Comparison of ENCODE assay signal across 10 cellular contexts in the genomic region with DNA sequence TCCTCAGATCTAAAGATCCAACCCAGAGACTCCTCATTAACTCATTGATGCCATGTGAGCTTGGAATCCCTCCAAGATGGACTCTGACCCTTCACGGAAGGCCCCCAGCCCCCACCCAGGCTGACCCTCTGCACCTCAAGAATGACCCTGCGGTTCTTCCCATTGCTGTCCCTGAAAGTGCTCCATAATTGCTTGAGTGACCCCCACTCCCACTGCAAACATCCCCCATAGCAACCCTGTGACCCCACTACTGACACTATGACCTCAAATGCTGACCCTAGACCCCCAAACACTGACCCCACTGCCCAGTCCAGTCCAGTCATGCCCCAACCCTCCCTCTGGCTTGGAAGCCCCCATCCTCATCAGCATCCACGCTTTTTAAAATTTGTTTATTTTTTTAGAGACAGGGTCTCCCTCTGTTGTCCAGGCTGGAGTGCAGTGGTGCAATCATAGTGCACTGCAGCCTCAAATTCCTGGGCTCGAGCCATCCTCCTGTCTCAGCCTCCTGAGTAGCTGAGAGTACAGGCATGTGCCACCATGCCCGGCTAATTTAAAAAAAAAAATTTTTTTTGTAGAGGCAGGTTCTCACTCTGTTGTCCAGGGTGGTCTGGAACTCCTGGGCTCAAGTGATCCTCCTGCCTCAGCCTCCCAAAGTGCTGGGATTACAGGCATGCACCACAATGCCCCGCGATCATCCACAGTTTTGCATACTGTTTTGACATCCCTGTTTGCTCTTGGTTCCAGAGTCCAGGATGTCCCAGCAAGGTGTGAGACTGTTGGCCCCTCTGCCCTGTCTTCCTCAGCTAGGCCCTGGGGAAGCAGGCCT. TPM values are rescaled to one million over a fixed set of nuclear protein-coding genes. Genes with fewer than 3 reads are reported as not detected.
DNase-seq lines count a peak whose midpoint lies in the region; ATAC-seq, FAIRE-seq and TF ChIP-seq lines count a peak whose summit lies in the region.
"Had no signal": no experiment of that assay in that cellular context is flagged by ENCODE, and none has a peak within 500 bp of the region (broad histone marks: within the 10 kb centered on the region; RNA-seq: fewer than 3 reads in every experiment).

No MANE protein-coding gene starts in this region.

- WGBS in HepG2 (ENCODE audit: low lambda C conversion rate), result 37% methylated on average over 7 of the region's 7 CpGs

- in situ Hi-C loops in HepG2 (cut with HindIII; ENCODE audit: extremely low pct_ligation_motif_present, low pct_unique_long_range_greater_than_20kb), result no loop called here

- H3K27ac ChIP-seq in HepG2 (ENCODE audit: extremely low read length, insufficient read depth, low read length) (peak overlapping the region; percentile 70), substantia nigra (ENCODE audit: low read depth, low read length, poor library complexity, severe bottlenecking) (peak overlapping the region; percentile 83)

- peak overlapping the region; percentile 2 for H3K27ac Mint-ChIP-seq in T-helper 2 cell treated with Interferon-gamma antibody and Interleukin-4, amounts not matched to agents 5 μg/mL and 100 μg/mL, for 36 hours
- peak overlapping the region; percentile 36 for H3K27ac Mint-ChIP-seq in activated T-helper 17 cell treated with anti-CD3 and anti-CD28 coated beads, Interleukin-2, amount 50 U/mL, for 72 hours

- peaks cover 9% of the 10 kb centered on the region for H3K27me3 Mint-ChIP-seq in T-helper 2 cell treated with Interferon-gamma antibody and Interleukin-4, amounts not matched to agents 5 μg/mL and 100 μg/mL, for 36 hours (ENCODE audit: low read depth)
- peaks cover 5% of the 10 kb centered on the region for H3K27me3 Mint-ChIP-seq in activated T-helper 17 cell treated with anti-CD3 and anti-CD28 coated beads, Interleukin-2, amount 50 U/mL, for 72 hours

- no peak for TF ChIP-seq RAD21 in HepG2 (CRISPR knock-in tag; IDR thresholded peaks at IDR 0.05)

- no peaks in the 10 kb centered on the region for H3K9me3 Mint-ChIP-seq in T-helper 2 cell treated with Interferon-gamma antibody and Interleukin-4, amounts not matched to agents 5 μg/mL and 100 μg/mL, for 36 hours
- no peaks in the 10 kb centered on the region for H3K9me3 Mint-ChIP-seq in activated T-helper 17 cell treated with anti-CD3 and anti-CD28 coated beads, Interleukin-2, amount 50 U/mL, for 72 hours

- CTCF ChIA-PET in HepG2 (lab: Yijun Ruan, JAX; ENCODE audit: low intra/inter-chr PET ratio, low total read pairs), result no interaction called here

- H3K9ac ChIP-seq in HepG2 (ENCODE audit: insufficient read depth, low read depth, low read length), result peak overlapping the region; percentile 61

- 0 out of 5 replicates have a peak, but pooled peaks cover 0 to 3% of the 10 kb centered on the region in 2 experiments for H3K36me3 ChIP-seq in HepG2 (replicated peaks in 1 of 2; ENCODE audit: control insufficient read depth in 1 of 2, insufficient read depth in 2 of 2, low read length in 2 of 2)

- peak; percentile 68 for FAIRE-seq in HepG2 (lab: Jason Lieb, UNC)
- FAIRE-seq: A204.1, endometrium had no signal

- peaks cover 39% of the 10 kb centered on the region for H3K4me1 Mint-ChIP-seq in T-helper 2 cell treated with Interferon-gamma antibody and Interleukin-4, amounts not matched to agents 5 μg/mL and 100 μg/mL, for 36 hours (ENCODE audit: low read depth)
- H3K4me1 Mint-ChIP-seq in activated T-helper 17 cell treated with anti-CD3 and anti-CD28 coated beads, Interleukin-2, amount 50 U/mL, for 72 hours, result peaks cover 23% of the 10 kb centered on the region

- intact Hi-C loops in HepG2 (cut with micrococcal nuclease; ENCODE audit: unreplicated experiment), result no loop called here

- no peaks in the 10 kb centered on the region for H3K79me2 ChIP-seq in HepG2 (ENCODE audit: insufficient read depth, low read length)

- peaks cover 12% of the 10 kb centered on the region for H3K36me3 Mint-ChIP-seq in T-helper 2 cell treated with Interferon-gamma antibody and Interleukin-4, amounts not matched to agents 5 μg/mL and 100 μg/mL, for 36 hours (ENCODE audit: low read depth)
- H3K36me3 Mint-ChIP-seq in activated T-helper 17 cell treated with anti-CD3 and anti-CD28 coated beads, Interleukin-2, amount 50 U/mL, for 72 hours (ENCODE audit: low read depth), result peaks cover 20% of the 10 kb centered on the region

- no peak for TF ChIP-seq CTCF in HepG2 (CRISPR knock-in tag; IDR thresholded peaks at IDR 0.05)

- BruUV-seq in HepG2 (replicated peaks; lab: Mats Ljungman, UMichigan), result no TSS peak

- TF ChIP-seq EP300 in HepG2 (IDR thresholded peaks at IDR 0.05; ENCODE audit: low read depth in 2 of 2, low read length in 2 of 2), result no peak
- no peak for TF ChIP-seq EP300 in HepG2 (CRISPR knock-in tag; IDR thresholded peaks at IDR 0.05; ENCODE audit: borderline replicate concordance)

- H3K4me2 ChIP-seq in HepG2 (ENCODE audit: low read depth, low read length), result peak overlapping the region; percentile 91

- H3K4me3 ChIP-seq in HepG2 (replicated peaks in 1 of 3; ENCODE audit: insufficient read depth in 1 of 3, low read depth in 2 of 3, low read length in 3 of 3), result peak overlapping the region; percentile 24 to 72 (median 53); a peak in 5 of 6 replicates

- POLR2A ChIA-PET in HepG2 (lab: Yijun Ruan, JAX), result interaction anchor here (0.6 to 1.6 kb wide), 3 partner anchors 9 to 61 kb away, joined by 3 to 4 read pairs (median 4); no protein-coding TSS in a partner anchor

- H3K27me3 ChIP-seq in HepG2 (ENCODE audit: control insufficient read depth in 1 of 2, insufficient read depth in 2 of 2, low read length in 2 of 2), result no peaks in the 10 kb centered on the region

- H2AFZ ChIP-seq in HepG2 (ENCODE audit: low read length), result no peak overlapping the region

- TF ChIP-seq POLR2A in HepG2 (IDR thresholded peaks at IDR 0.05; ENCODE audit: insufficient read depth in 1 of 2, low read depth in 2 of 2, low read length in 2 of 2), result no peak

- H3K9me3 ChIP-seq in HepG2 (ENCODE audit: low read length), result no peaks in the 10 kb centered on the region

- peaks cover 23% of the 10 kb centered on the region for H3K4me1 ChIP-seq in HepG2 (ENCODE audit: insufficient read depth, low read length)

- no peak for ATAC-seq in activated T-helper 17 cell treated with anti-CD3 and anti-CD28 coated beads, Interleukin-2, amount 50 U/mL, for 72 hours (replicated peaks)
- ATAC-seq in HepG2, result peak; percentile 76
- no peak for ATAC-seq in GM19351 (IDR thresholded peaks at IDR 0.05; ENCODE audit: unreplicated experiment)

- peak overlapping the region; percentile 74 for H3K4me3 Mint-ChIP-seq in T-helper 2 cell treated with Interferon-gamma antibody and Interleukin-4, amounts not matched to agents 5 μg/mL and 100 μg/mL, for 36 hours
- peak overlapping the region; percentile 63 for H3K4me3 Mint-ChIP-seq in activated T-helper 17 cell treated with anti-CD3 and anti-CD28 coated beads, Interleukin-2, amount 50 U/mL, for 72 hours

- no peaks in the 10 kb centered on the region; the same call in 1 of the 2 replicates for H4K20me1 ChIP-seq in HepG2 (ENCODE audit: insufficient read depth, low read length)

- no peak for DNase-seq in T-helper 2 cell treated with Interferon-gamma antibody and Interleukin-4, amounts not matched to agents 5 μg/mL and 100 μg/mL, for 36 hours (ENCODE audit: low spot score)
- DNase-seq in T-helper 2 cell, result no peak
- peak; percentile 75 for DNase-seq in HepG2 (ENCODE audit: low spot score)
- DNase-seq in substantia nigra (lab: John Stamatoyannopoulos, UW), result no peak
- DNase-seq in amygdala (lab: John Stamatoyannopoulos, UW), result no peak
- DNase-seq in ureter (ENCODE audit: low spot score), result no peak

RNA-seq across cellular contexts. Expression of gene LYL1, which starts 0.9 kb away (rescaled TPM):
- 1 to 10 TPM; 1.1 to 1.6 TPM for total RNA-seq in activated T-helper 17 cell treated with anti-CD3 and anti-CD28 coated beads, Interleukin-2, amount 50 U/mL, for 72 hours
- total RNA-seq in HepG2 (2016; rRNA removed; fragmentation: Illumina TruSeq; extraction: Trizol), result 0.69 and 0.75 TPM in 2 replicates
- total RNA-seq in HepG2 (2016; cell fraction: cytosol; rRNA removed; fragmentation: Illumina TruSeq; extraction: Trizol; ENCODE audit: low read depth), result 0.79 and 0.91 TPM in 2 replicates
- total RNA-seq in HepG2 (2016; cell fraction: insoluble cytoplasmic fraction; rRNA removed; fragmentation: Illumina TruSeq; extraction: Trizol), result 0.40 and 0.97 TPM in 2 replicates
- 0.74 and 0.90 TPM in 2 replicates for total RNA-seq in HepG2 (2016; cell fraction: membrane; rRNA removed; fragmentation: Illumina TruSeq; extraction: Trizol)
- total RNA-seq in HepG2 (2016; cell fraction: nucleus; rRNA removed; fragmentation: Illumina TruSeq; extraction: Trizol), result 0.31 and 0.75 TPM in 2 replicates
- 0.72 and 0.92 TPM in 2 replicates for polyA plus RNA-seq in HepG2 (2011; rRNA removed)
- 0.71 and 1.6 TPM in 2 replicates for polyA plus RNA-seq in HepG2 (2011; cell fraction: cytosol; rRNA removed)
- 2.0 and 2.6 TPM in 2 replicates for polyA plus RNA-seq in HepG2 (2011; cell fraction: nucleus; rRNA removed)
- polyA plus RNA-seq in HepG2 (2012), result 0.31 and 0.32 TPM in 2 replicates
- polyA plus RNA-seq in HepG2 (2016; cell fraction: cytosol; fragmentation: Illumina TruSeq; extraction: Trizol; ENCODE audit: low read depth), result 0.57 and 0.66 TPM in 2 replicates
- polyA plus RNA-seq in HepG2 (2016; cell fraction: insoluble cytoplasmic fraction; fragmentation: Illumina TruSeq; extraction: Trizol; ENCODE audit: low read depth), result 0.51 and 0.59 TPM in 2 replicates
- polyA plus RNA-seq in HepG2 (2016; cell fraction: membrane; fragmentation: Illumina TruSeq; extraction: Trizol; ENCODE audit: low read depth), result 0.76 and 0.86 TPM in 2 replicates
- 0.93 and 1.5 TPM in 2 replicates for polyA plus RNA-seq in HepG2 (2016; cell fraction: nucleus; fragmentation: Illumina TruSeq; extraction: Trizol; ENCODE audit: insufficient read depth, low read depth)
- 0.09 and 1.9 TPM in 2 replicates for polyA minus RNA-seq in HepG2 (2011; rRNA and poly(A)+ RNA removed; ENCODE audit: low replicate concordance)
- polyA minus RNA-seq in HepG2 (2011; cell fraction: cytosol; rRNA and poly(A)+ RNA removed), result 0.49 and 0.70 TPM in 2 replicates
- 0.64 and 1.1 TPM in 2 replicates for polyA minus RNA-seq in HepG2 (2011; cell fraction: nucleus; rRNA and poly(A)+ RNA removed)
- total RNA-seq in ureter, result 3.0 TPM

RNA-seq across cellular contexts. Expression of gene TRMT1, which starts 14.7 kb away (rescaled TPM):
- 10 to 100 TPM; 66.4 to 83.2 TPM for total RNA-seq in activated T-helper 17 cell treated with anti-CD3 and anti-CD28 coated beads, Interleukin-2, amount 50 U/mL, for 72 hours
- total RNA-seq in HepG2 (2016; rRNA removed; fragmentation: Illumina TruSeq; extraction: Trizol) (27.9 and 44.1 TPM in 2 replicates), ureter (54.6 TPM)
- 9.6 and 11.8 TPM in 2 replicates for total RNA-seq in HepG2 (2016; cell fraction: cytosol; rRNA removed; fragmentation: Illumina TruSeq; extraction: Trizol; ENCODE audit: low read depth)
- 23.9 and 45.4 TPM in 2 replicates for total RNA-seq in HepG2 (2016; cell fraction: insoluble cytoplasmic fraction; rRNA removed; fragmentation: Illumina TruSeq; extraction: Trizol)
- total RNA-seq in HepG2 (2016; cell fraction: membrane; rRNA removed; fragmentation: Illumina TruSeq; extraction: Trizol), result 14.3 and 15.5 TPM in 2 replicates
- 55.3 and 60.2 TPM in 2 replicates for total RNA-seq in HepG2 (2016; cell fraction: nucleus; rRNA removed; fragmentation: Illumina TruSeq; extraction: Trizol)
- 35.5 and 42.9 TPM in 2 replicates for polyA plus RNA-seq in HepG2 (2011; rRNA removed)
- 16.0 and 24.0 TPM in 2 replicates for polyA plus RNA-seq in HepG2 (2011; cell fraction: cytosol; rRNA removed)
- 421 and 529 TPM in 2 replicates for polyA plus RNA-seq in HepG2 (2011; cell fraction: nucleus; rRNA removed)
- polyA plus RNA-seq in HepG2 (2012), result 22.9 and 29.0 TPM in 2 replicates
- polyA plus RNA-seq in HepG2 (2016; cell fraction: cytosol; fragmentation: Illumina TruSeq; extraction: Trizol; ENCODE audit: low read depth), result 9.7 and 9.9 TPM in 2 replicates
- 24.6 and 27.1 TPM in 2 replicates for polyA plus RNA-seq in HepG2 (2016; cell fraction: insoluble cytoplasmic fraction; fragmentation: Illumina TruSeq; extraction: Trizol; ENCODE audit: low read depth)
- 10.7 and 11.5 TPM in 2 replicates for polyA plus RNA-seq in HepG2 (2016; cell fraction: membrane; fragmentation: Illumina TruSeq; extraction: Trizol; ENCODE audit: low read depth)
- polyA plus RNA-seq in HepG2 (2016; cell fraction: nucleus; fragmentation: Illumina TruSeq; extraction: Trizol; ENCODE audit: insufficient read depth, low read depth), result 144 and 171 TPM in 2 replicates
- 61.2 and 61.3 TPM in 2 replicates for polyA minus RNA-seq in HepG2 (2011; rRNA and poly(A)+ RNA removed; ENCODE audit: low replicate concordance)
- polyA minus RNA-seq in HepG2 (2011; cell fraction: cytosol; rRNA and poly(A)+ RNA removed), result 12.5 and 24.5 TPM in 2 replicates
- polyA minus RNA-seq in HepG2 (2011; cell fraction: nucleus; rRNA and poly(A)+ RNA removed), result 44.6 and 48.9 TPM in 2 replicates

RNA-seq across cellular contexts. Expression of gene NACC1, which starts 16.3 kb away (rescaled TPM):
- total RNA-seq in activated T-helper 17 cell treated with anti-CD3 and anti-CD28 coated beads, Interleukin-2, amount 50 U/mL, for 72 hours, result 10 to 100 TPM; 70.8 to 80.6 TPM
- total RNA-seq in HepG2 (2016; rRNA removed; fragmentation: Illumina TruSeq; extraction: Trizol) (31.8 and 46.7 TPM in 2 replicates), ureter (57.0 TPM)
- total RNA-seq in HepG2 (2016; cell fraction: cytosol; rRNA removed; fragmentation: Illumina TruSeq; extraction: Trizol; ENCODE audit: low read depth), result 6.8 and 8.2 TPM in 2 replicates
- total RNA-seq in HepG2 (2016; cell fraction: insoluble cytoplasmic fraction; rRNA removed; fragmentation: Illumina TruSeq; extraction: Trizol), result 29.7 and 42.3 TPM in 2 replicates
- total RNA-seq in HepG2 (2016; cell fraction: membrane; rRNA removed; fragmentation: Illumina TruSeq; extraction: Trizol), result 37.1 and 38.6 TPM in 2 replicates
- 21.0 and 21.3 TPM in 2 replicates for total RNA-seq in HepG2 (2016; cell fraction: nucleus; rRNA removed; fragmentation: Illumina TruSeq; extraction: Trizol)
- 42.3 and 55.2 TPM in 2 replicates for polyA plus RNA-seq in HepG2 (2011; rRNA removed)
- polyA plus RNA-seq in HepG2 (2011; cell fraction: cytosol; rRNA removed), result 33.3 and 62.6 TPM in 2 replicates
- 93.5 and 114 TPM in 2 replicates for polyA plus RNA-seq in HepG2 (2011; cell fraction: nucleus; rRNA removed)
- 13.2 and 18.2 TPM in 2 replicates for polyA plus RNA-seq in HepG2 (2012)
- polyA plus RNA-seq in HepG2 (2016; cell fraction: cytosol; fragmentation: Illumina TruSeq; extraction: Trizol; ENCODE audit: low read depth), result 6.3 and 6.7 TPM in 2 replicates
- 35.6 and 46.3 TPM in 2 replicates for polyA plus RNA-seq in HepG2 (2016; cell fraction: insoluble cytoplasmic fraction; fragmentation: Illumina TruSeq; extraction: Trizol; ENCODE audit: low read depth)
- polyA plus RNA-seq in HepG2 (2016; cell fraction: membrane; fragmentation: Illumina TruSeq; extraction: Trizol; ENCODE audit: low read depth), result 28.2 and 28.5 TPM in 2 replicates
- 37.4 and 39.4 TPM in 2 replicates for polyA plus RNA-seq in HepG2 (2016; cell fraction: nucleus; fragmentation: Illumina TruSeq; extraction: Trizol; ENCODE audit: insufficient read depth, low read depth)
- 91.1 and 200 TPM in 2 replicates for polyA minus RNA-seq in HepG2 (2011; rRNA and poly(A)+ RNA removed; ENCODE audit: low replicate concordance)
- polyA minus RNA-seq in HepG2 (2011; cell fraction: cytosol; rRNA and poly(A)+ RNA removed), result 45.0 and 58.7 TPM in 2 replicates
- 12.7 and 13.6 TPM in 2 replicates for polyA minus RNA-seq in HepG2 (2011; cell fraction: nucleus; rRNA and poly(A)+ RNA removed)

RNA-seq across cellular contexts. Expression of gene STX10, which starts 48.4 kb away (rescaled TPM):
- 10 to 100 TPM; 76.4 to 91.3 TPM for total RNA-seq in activated T-helper 17 cell treated with anti-CD3 and anti-CD28 coated beads, Interleukin-2, amount 50 U/mL, for 72 hours
- total RNA-seq in HepG2 (2016; rRNA removed; fragmentation: Illumina TruSeq; extraction: Trizol), result 36.8 and 47.9 TPM in 2 replicates
- 56.0 and 67.5 TPM in 2 replicates for total RNA-seq in HepG2 (2016; cell fraction: cytosol; rRNA removed; fragmentation: Illumina TruSeq; extraction: Trizol; ENCODE audit: low read depth)
- 33.4 and 50.3 TPM in 2 replicates for total RNA-seq in HepG2 (2016; cell fraction: insoluble cytoplasmic fraction; rRNA removed; fragmentation: Illumina TruSeq; extraction: Trizol)
- 78.5 and 90.1 TPM in 2 replicates for total RNA-seq in HepG2 (2016; cell fraction: membrane; rRNA removed; fragmentation: Illumina TruSeq; extraction: Trizol)
- 27.2 and 35.2 TPM in 2 replicates for total RNA-seq in HepG2 (2016; cell fraction: nucleus; rRNA removed; fragmentation: Illumina TruSeq; extraction: Trizol)
- 66.4 and 85.5 TPM in 2 replicates for polyA plus RNA-seq in HepG2 (2011; rRNA removed)
- 58.0 and 78.9 TPM in 2 replicates for polyA plus RNA-seq in HepG2 (2011; cell fraction: cytosol; rRNA removed)
- polyA plus RNA-seq in HepG2 (2011; cell fraction: nucleus; rRNA removed), result 198 and 219 TPM in 2 replicates
- 28.8 and 43.3 TPM in 2 replicates for polyA plus RNA-seq in HepG2 (2012)
- 79.7 and 89.7 TPM in 2 replicates for polyA plus RNA-seq in HepG2 (2016; cell fraction: cytosol; fragmentation: Illumina TruSeq; extraction: Trizol; ENCODE audit: low read depth)
- polyA plus RNA-seq in HepG2 (2016; cell fraction: insoluble cytoplasmic fraction; fragmentation: Illumina TruSeq; extraction: Trizol; ENCODE audit: low read depth), result 39.4 and 44.9 TPM in 2 replicates
- polyA plus RNA-seq in HepG2 (2016; cell fraction: membrane; fragmentation: Illumina TruSeq; extraction: Trizol; ENCODE audit: low read depth), result 85.7 and 88.6 TPM in 2 replicates
- 76.5 and 85.3 TPM in 2 replicates for polyA plus RNA-seq in HepG2 (2016; cell fraction: nucleus; fragmentation: Illumina TruSeq; extraction: Trizol; ENCODE audit: insufficient read depth, low read depth)
- polyA minus RNA-seq in HepG2 (2011; rRNA and poly(A)+ RNA removed; ENCODE audit: low replicate concordance), result 37.6 and 153 TPM in 2 replicates
- polyA minus RNA-seq in HepG2 (2011; cell fraction: cytosol; rRNA and poly(A)+ RNA removed), result 11.9 and 14.2 TPM in 2 replicates
- 10.3 and 12.1 TPM in 2 replicates for polyA minus RNA-seq in HepG2 (2011; cell fraction: nucleus; rRNA and poly(A)+ RNA removed)
- total RNA-seq in ureter, result 37.3 TPM

RNA-seq across cellular contexts. Expression of gene IER2, which starts 48.4 kb away (rescaled TPM):
- 100 to 1,000 TPM in 1 of 2 donors, 10 to 100 TPM in 1; 85.9 to 140 TPM for total RNA-seq in activated T-helper 17 cell treated with anti-CD3 and anti-CD28 coated beads, Interleukin-2, amount 50 U/mL, for 72 hours
- 10.0 and 14.3 TPM in 2 replicates for total RNA-seq in HepG2 (2016; rRNA removed; fragmentation: Illumina TruSeq; extraction: Trizol)
- 5.0 and 5.9 TPM in 2 replicates for total RNA-seq in HepG2 (2016; cell fraction: cytosol; rRNA removed; fragmentation: Illumina TruSeq; extraction: Trizol; ENCODE audit: low read depth)
- total RNA-seq in HepG2 (2016; cell fraction: insoluble cytoplasmic fraction; rRNA removed; fragmentation: Illumina TruSeq; extraction: Trizol), result 8.1 and 16.1 TPM in 2 replicates
- total RNA-seq in HepG2 (2016; cell fraction: membrane; rRNA removed; fragmentation: Illumina TruSeq; extraction: Trizol), result 10.0 and 11.1 TPM in 2 replicates
- total RNA-seq in HepG2 (2016; cell fraction: nucleus; rRNA removed; fragmentation: Illumina TruSeq; extraction: Trizol), result 12.6 and 13.6 TPM in 2 replicates
- 10.1 and 12.9 TPM in 2 replicates for polyA plus RNA-seq in HepG2 (2011; rRNA removed)
- 14.4 and 15.3 TPM in 2 replicates for polyA plus RNA-seq in HepG2 (2011; cell fraction: cytosol; rRNA removed)
- 84.6 and 97.2 TPM in 2 replicates for polyA plus RNA-seq in HepG2 (2011; cell fraction: nucleus; rRNA removed)
- 20.1 and 25.8 TPM in 2 replicates for polyA plus RNA-seq in HepG2 (2012)
- 5.5 and 5.8 TPM in 2 replicates for polyA plus RNA-seq in HepG2 (2016; cell fraction: cytosol; fragmentation: Illumina TruSeq; extraction: Trizol; ENCODE audit: low read depth)
- polyA plus RNA-seq in HepG2 (2016; cell fraction: insoluble cytoplasmic fraction; fragmentation: Illumina TruSeq; extraction: Trizol; ENCODE audit: low read depth), result 17.5 and 22.6 TPM in 2 replicates
- polyA plus RNA-seq in HepG2 (2016; cell fraction: membrane; fragmentation: Illumina TruSeq; extraction: Trizol; ENCODE audit: low read depth), result 9.7 and 9.8 TPM in 2 replicates
- polyA plus RNA-seq in HepG2 (2016; cell fraction: nucleus; fragmentation: Illumina TruSeq; extraction: Trizol; ENCODE audit: insufficient read depth, low read depth), result 39.1 and 40.8 TPM in 2 replicates
- 8.1 and 9.7 TPM in 2 replicates for polyA minus RNA-seq in HepG2 (2011; rRNA and poly(A)+ RNA removed; ENCODE audit: low replicate concordance)
- 7.0 and 7.3 TPM in 2 replicates for polyA minus RNA-seq in HepG2 (2011; cell fraction: cytosol; rRNA and poly(A)+ RNA removed)
- 9.7 and 9.9 TPM in 2 replicates for polyA minus RNA-seq in HepG2 (2011; cell fraction: nucleus; rRNA and poly(A)+ RNA removed)
- total RNA-seq in ureter, result 94.0 TPM
